16 cellular contexts compared by ENCODE assay signal in genomic region chr10:86960863-86961434, GRCh38. TPM values are rescaled to one million over a fixed set of nuclear protein-coding genes. Genes with fewer than 3 reads are reported as not detected.
DNase-seq lines count a peak whose midpoint lies in the region; ATAC-seq and TF ChIP-seq lines count a peak whose summit lies in the region.
"Had no signal": no experiment of that assay in that cellular context is flagged by ENCODE, and none has a peak within 500 bp of the region (broad histone marks: within the 10 kb centered on the region; RNA-seq: fewer than 3 reads in every experiment).

No MANE protein-coding gene starts in this region.

- CTCF ChIA-PET in activated CD4-positive, alpha-beta T cell treated with anti-CD3 and anti-CD28 coated beads for 36 hours (lab: Charles Lee): interaction anchor here (0.7 to 1.5 kb wide), 6 partner anchors 9 to 371 kb away, joined by 3 to 13 read pairs (median 4); no protein-coding TSS in a partner anchor
- CTCF ChIA-PET in RWPE1 (lab: Yijun Ruan, JAX): interaction anchor here (0.6 to 2.7 kb wide), 10 partner anchors 9 to 573 kb away, joined by 3 to 23 read pairs (median 6); partner anchors contain the start of gene ADIRF
- CTCF ChIA-PET in activated CD4-positive, alpha-beta T cell treated with anti-CD3 and anti-CD28 coated beads, Interleukin-2, amount 10 ng/mL, durations not matched to agents 7 days and 5 days (lab: Charles Lee): interaction anchor here (0.6 to 2.3 kb wide), 8 partner anchors 8 to 272 kb away, joined by 3 to 14 read pairs (median 4); no protein-coding TSS in a partner anchor

- no peaks in the 10 kb centered on the region for H3K9me3 Mint-ChIP-seq in activated CD4-positive, alpha-beta T cell treated with anti-CD3 and anti-CD28 coated beads for 36 hours (ENCODE audit: low read depth)
- H3K9me3 Mint-ChIP-seq in stimulated activated naive B cell treated with anti-CD40 and anti-IgM and Interleukin-4, amounts not matched to agents 10 μg/mL and 1 μg/mL and 100 μg/mL, for 72 hours: no peaks in the 10 kb centered on the region
- no peaks in the 10 kb centered on the region for H3K9me3 Mint-ChIP-seq in activated CD4-positive, alpha-beta T cell treated with anti-CD3 and anti-CD28 coated beads, Interleukin-2, amount 10 ng/mL, durations not matched to agents 7 days and 5 days
- H3K9me3 Mint-ChIP-seq: CD4-positive, CD25-positive, alpha-beta regulatory T cell; naive thymus-derived CD8-positive, alpha-beta T cell had no signal

- H3K9me3 ChIP-seq in right lobe of liver (no peaks in the 10 kb centered on the region), thoracic aorta (no peaks in the 10 kb centered on the region)
- H3K9me3 ChIP-seq: breast epithelium had no signal

- TF ChIP-seq POLR2A in right lobe of liver (IDR thresholded peaks at IDR 0.05): no peak

- H3K36me3 ChIP-seq in right lobe of liver (no peaks in the 10 kb centered on the region), thoracic aorta (no peaks in the 10 kb centered on the region)
- H3K36me3 ChIP-seq: breast epithelium had no signal

- POLR2A ChIA-PET in activated CD4-positive, alpha-beta T cell treated with anti-CD3 and anti-CD28 coated beads for 36 hours (lab: Charles Lee): no interaction called here
- POLR2A ChIA-PET in RWPE1 (lab: Yijun Ruan, JAX; ENCODE audit: low non-redundant PET): interaction anchor here (0.9 to 1.2 kb wide), 4 partner anchors 9 to 251 kb away, joined by 3 to 8 read pairs (median 4); partner anchors contain the start of gene BMPR1A
- POLR2A ChIA-PET in activated CD4-positive, alpha-beta T cell treated with anti-CD3 and anti-CD28 coated beads, Interleukin-2, amount 10 ng/mL, durations not matched to agents 7 days and 5 days (lab: Charles Lee): no interaction called here

- H3K27ac Mint-ChIP-seq in activated CD4-positive, alpha-beta T cell treated with anti-CD3 and anti-CD28 coated beads for 36 hours: no peak overlapping the region
- no peak overlapping the region for H3K27ac Mint-ChIP-seq in stimulated activated naive B cell treated with anti-CD40 and anti-IgM and Interleukin-4, amounts not matched to agents 10 μg/mL and 1 μg/mL and 100 μg/mL, for 72 hours
- H3K27ac Mint-ChIP-seq in activated CD4-positive, alpha-beta T cell treated with anti-CD3 and anti-CD28 coated beads, Interleukin-2, amount 10 ng/mL, durations not matched to agents 7 days and 5 days: no peak overlapping the region
- H3K27ac Mint-ChIP-seq: activated naive CD8-positive, alpha-beta T cell had no signal

- peak overlapping the region; percentile 83 for H3K27ac ChIP-seq in RWPE1
- H3K27ac ChIP-seq in right lobe of liver: no peak overlapping the region
- H3K27ac ChIP-seq in thoracic aorta: no peak overlapping the region
- H3K27ac ChIP-seq: 22Rv1 had no signal

- no peak for TF ChIP-seq CTCF in RWPE1 (conservative IDR thresholded peaks at IDR 0.05; ENCODE audit: low read depth)
- no peak for TF ChIP-seq CTCF in right lobe of liver (IDR thresholded peaks at IDR 0.05)
- TF ChIP-seq CTCF in thoracic aorta (IDR thresholded peaks at IDR 0.05): no peak

- DNase-seq in activated CD4-positive, alpha-beta T cell treated with anti-CD3 and anti-CD28 coated beads for 36 hours: peak; percentile 1
- no peak for DNase-seq in activated CD4-positive, alpha-beta T cell treated with anti-CD3 and anti-CD28 coated beads for 1 hour
- no peak for DNase-seq in RWPE1 (ENCODE audit: low spot score)
- DNase-seq in right lobe of liver: peak in 2 of 3 donors; percentile 28 to 36
- DNase-seq in thoracic aorta (ENCODE audit: low spot score): peak; percentile 1
- no peak for DNase-seq in NK-92 (lab: John Stamatoyannopoulos, UW; ENCODE audit: unreplicated experiment)
- no peak for DNase-seq in stimulated activated naive B cell treated with anti-CD40 and anti-IgM and Interleukin-4, amounts not matched to agents 10 μg/mL and 1 μg/mL and 100 μg/mL, for 72 hours
- DNase-seq in activated CD4-positive, alpha-beta T cell treated with anti-CD3 and anti-CD28 coated beads, Interleukin-2, amount 10 ng/mL, durations not matched to agents 7 days and 5 days: no peak
- DNase-seq: activated CD4-positive, alpha-beta T cell treated with anti-CD3 and anti-CD28 coated beads for 4 hours; NCI-H1105 treated with DMSO at 0.1 percent for 48 hours had no signal

- intact Hi-C loops in activated CD4-positive, alpha-beta T cell treated with anti-CD3 and anti-CD28 coated beads for 36 hours (cut with DNase I, micrococcal nuclease): loop anchor here (1.0 to 10.0 kb wide), 3 partner anchors 22 to 273 kb away; partner anchors contain the start of genes GLUD1 (in 1 of the 2) and SHLD2 (in 1 of the 2)
- intact Hi-C loops in right lobe of liver (cut with DNase I): no loop called here

- no peaks in the 10 kb centered on the region for H3K27me3 Mint-ChIP-seq in activated CD4-positive, alpha-beta T cell treated with anti-CD3 and anti-CD28 coated beads for 36 hours
- peaks cover 14 to 29% of the 10 kb centered on the region in 2 donors for H3K27me3 Mint-ChIP-seq in stimulated activated naive B cell treated with anti-CD40 and anti-IgM and Interleukin-4, amounts not matched to agents 10 μg/mL and 1 μg/mL and 100 μg/mL, for 72 hours
- H3K27me3 Mint-ChIP-seq in activated CD4-positive, alpha-beta T cell treated with anti-CD3 and anti-CD28 coated beads, Interleukin-2, amount 10 ng/mL, durations not matched to agents 7 days and 5 days: no peaks in the 10 kb centered on the region
- H3K27me3 Mint-ChIP-seq: activated naive CD8-positive, alpha-beta T cell; naive thymus-derived CD8-positive, alpha-beta T cell had no signal

- H3K4me3 ChIP-seq in right lobe of liver (no peak overlapping the region), thoracic aorta (no peak overlapping the region)

- H3K27me3 ChIP-seq in right lobe of liver: no peaks in the 10 kb centered on the region
- no peaks in the 10 kb centered on the region for H3K27me3 ChIP-seq in thoracic aorta (replicated peaks; ENCODE audit: insufficient read depth)
- H3K27me3 ChIP-seq: breast epithelium had no signal

- H3K36me3 Mint-ChIP-seq in activated CD4-positive, alpha-beta T cell treated with anti-CD3 and anti-CD28 coated beads for 36 hours (ENCODE audit: low read depth): no peaks in the 10 kb centered on the region
- no peaks in the 10 kb centered on the region for H3K36me3 Mint-ChIP-seq in stimulated activated naive B cell treated with anti-CD40 and anti-IgM and Interleukin-4, amounts not matched to agents 10 μg/mL and 1 μg/mL and 100 μg/mL, for 72 hours
- no peaks in the 10 kb centered on the region for H3K36me3 Mint-ChIP-seq in activated CD4-positive, alpha-beta T cell treated with anti-CD3 and anti-CD28 coated beads, Interleukin-2, amount 10 ng/mL, durations not matched to agents 7 days and 5 days (ENCODE audit: low read depth)
- H3K36me3 Mint-ChIP-seq: activated naive CD8-positive, alpha-beta T cell; CD4-positive, CD25-positive, alpha-beta regulatory T cell; naive thymus-derived CD8-positive, alpha-beta T cell had no signal

- no peak for ATAC-seq in activated CD4-positive, alpha-beta T cell treated with anti-CD3 and anti-CD28 coated beads for 36 hours
- ATAC-seq in right lobe of liver (no peak), thoracic aorta (ENCODE audit: insufficient number of reproducible peaks, low FRiP score, low read depth) (no peak)
- no peak for ATAC-seq in stimulated activated naive B cell treated with anti-CD40 and anti-IgM and Interleukin-4, amounts not matched to agents 10 μg/mL and 1 μg/mL and 100 μg/mL, for 72 hours (replicated peaks)

- no peak overlapping the region for H3K4me3 Mint-ChIP-seq in activated CD4-positive, alpha-beta T cell treated with anti-CD3 and anti-CD28 coated beads for 36 hours
- no peak overlapping the region for H3K4me3 Mint-ChIP-seq in stimulated activated naive B cell treated with anti-CD40 and anti-IgM and Interleukin-4, amounts not matched to agents 10 μg/mL and 1 μg/mL and 100 μg/mL, for 72 hours
- H3K4me3 Mint-ChIP-seq in activated CD4-positive, alpha-beta T cell treated with anti-CD3 and anti-CD28 coated beads, Interleukin-2, amount 10 ng/mL, durations not matched to agents 7 days and 5 days: no peak overlapping the region
- H3K4me3 Mint-ChIP-seq: activated naive CD8-positive, alpha-beta T cell; CD4-positive, CD25-positive, alpha-beta regulatory T cell; naive thymus-derived CD8-positive, alpha-beta T cell had no signal

- 30% methylated on average over 2 of the region's 9 CpGs for WGBS in right lobe of liver (ENCODE audit: insufficient coverage, low coverage, low lambda C conversion rate, missing lambda C conversion rate)

- peaks cover 5% of the 10 kb centered on the region for H3K4me1 Mint-ChIP-seq in activated CD4-positive, alpha-beta T cell treated with anti-CD3 and anti-CD28 coated beads for 36 hours
- H3K4me1 Mint-ChIP-seq in stimulated activated naive B cell treated with anti-CD40 and anti-IgM and Interleukin-4, amounts not matched to agents 10 μg/mL and 1 μg/mL and 100 μg/mL, for 72 hours: peaks cover 11 to 13% of the 10 kb centered on the region in 2 donors
- H3K4me1 Mint-ChIP-seq in activated CD4-positive, alpha-beta T cell treated with anti-CD3 and anti-CD28 coated beads, Interleukin-2, amount 10 ng/mL, durations not matched to agents 7 days and 5 days: peaks cover 7% of the 10 kb centered on the region

- H3K4me1 ChIP-seq in right lobe of liver (peaks cover 0 to 5% (median 2%) of the 10 kb centered on the region in 4 donors), thoracic aorta (ENCODE audit: control insufficient read depth in 1 of 2, low read depth in 2 of 2) (peaks cover 38 to 70% of the 10 kb centered on the region in 2 donors)

RNA-seq across cellular contexts. Expression of gene SNCG, which starts 2.5 kb away (rescaled TPM):
- not detected for total RNA-seq in activated CD4-positive, alpha-beta T cell treated with anti-CD3 and anti-CD28 coated beads for 36 hours
- 10 to 100 TPM in 2 of 6 experiments, 1 to 10 TPM in 4; 1.1 to 21.2 (median 2.2) TPM for total RNA-seq in right lobe of liver
- total RNA-seq in thoracic aorta: 100 to 1,000 TPM in 1 of 2 donors, 10 to 100 TPM in 1; 50.9 to 167 TPM
- not detected for total RNA-seq in activated CD4-positive, alpha-beta T cell treated with anti-CD3 and anti-CD28 coated beads, Interleukin-2, amount 10 ng/mL, durations not matched to agents 7 days and 5 days
- total RNA-seq: CD4-positive, CD25-positive, alpha-beta regulatory T cell had no signal

RNA-seq across cellular contexts. Expression of gene MMRN2, which starts 3.5 kb away (rescaled TPM):
- total RNA-seq in activated CD4-positive, alpha-beta T cell treated with anti-CD3 and anti-CD28 coated beads for 36 hours: not detected
- total RNA-seq in right lobe of liver: 10 to 100 TPM in 3 of 6 experiments, 1 to 10 TPM in 3; 6.2 to 11.8 (median 9.1) TPM
- 10 to 100 TPM; 49.4 to 55.0 TPM for total RNA-seq in thoracic aorta
- not detected for total RNA-seq in activated CD4-positive, alpha-beta T cell treated with anti-CD3 and anti-CD28 coated beads, Interleukin-2, amount 10 ng/mL, durations not matched to agents 7 days and 5 days

RNA-seq across cellular contexts. Expression of gene ADIRF, which starts 7.3 kb away (rescaled TPM):
- total RNA-seq in activated CD4-positive, alpha-beta T cell treated with anti-CD3 and anti-CD28 coated beads for 36 hours: not detected
- 10 to 100 TPM; 11.1 to 77.6 (median 28.6) TPM for total RNA-seq in right lobe of liver
- 100 to 1,000 TPM; 318 to 644 TPM for total RNA-seq in thoracic aorta
- not detected for total RNA-seq in activated CD4-positive, alpha-beta T cell treated with anti-CD3 and anti-CD28 coated beads, Interleukin-2, amount 10 ng/mL, durations not matched to agents 7 days and 5 days
- total RNA-seq: CD4-positive, CD25-positive, alpha-beta regulatory T cell; naive thymus-derived CD8-positive, alpha-beta T cell had no signal

RNA-seq across cellular contexts. Expression of gene FAM25A, which starts 59.1 kb away (rescaled TPM):
- not detected for total RNA-seq in activated CD4-positive, alpha-beta T cell treated with anti-CD3 and anti-CD28 coated beads for 36 hours
- total RNA-seq in right lobe of liver (not detected), thoracic aorta (not detected)
- total RNA-seq in activated CD4-positive, alpha-beta T cell treated with anti-CD3 and anti-CD28 coated beads, Interleukin-2, amount 10 ng/mL, durations not matched to agents 7 days and 5 days: not detected
- total RNA-seq: breast epithelium; CD4-positive, CD25-positive, alpha-beta regulatory T cell; naive thymus-derived CD8-positive, alpha-beta T cell; temporal lobe had no signal

Comparison
In these comparisons a context has a peak if more than half of its experiments do, and no peak if none do; other contexts are left out.
1. DNase-seq: peak in activated CD4-positive, alpha-beta T cell treated with anti-CD3 and anti-CD28 coated beads for 36 hours (single experiment), right lobe of liver (2 of 3) and thoracic aorta (single experiment); none in activated CD4-positive, alpha-beta T cell treated with anti-CD3 and anti-CD28 coated beads for 1 hour (single experiment), RWPE1 (single experiment), NK-92 (single experiment), stimulated activated naive B cell treated with anti-CD40 and anti-IgM and Interleukin-4, amounts not matched to agents 10 μg/mL and 1 μg/mL and 100 μg/mL, for 72 hours (single experiment) and activated CD4-positive, alpha-beta T cell treated with anti-CD3 and anti-CD28 coated beads, Interleukin-2, amount 10 ng/mL, durations not matched to agents 7 days and 5 days (single experiment).
2. RNA of gene MMRN2, which starts 3.5 kb away (total RNA-seq): 49.4 to 55.0 TPM in thoracic aorta and 6.2 to 11.8 TPM in right lobe of liver; not detected in activated CD4-positive, alpha-beta T cell treated with anti-CD3 and anti-CD28 coated beads for 36 hours and not detected in activated CD4-positive, alpha-beta T cell treated with anti-CD3 and anti-CD28 coated beads, Interleukin-2, amount 10 ng/mL, durations not matched to agents 7 days and 5 days; every median in the first group is over 4 times any median in the second.
3. RNA of gene ADIRF, which starts 7.3 kb away (total RNA-seq): 318 to 644 TPM in thoracic aorta and 11.1 to 77.6 TPM in right lobe of liver; not detected in activated CD4-positive, alpha-beta T cell treated with anti-CD3 and anti-CD28 coated beads for 36 hours and not detected in activated CD4-positive, alpha-beta T cell treated with anti-CD3 and anti-CD28 coated beads, Interleukin-2, amount 10 ng/mL, durations not matched to agents 7 days and 5 days; every median in the first group is over 10 times any median in the second.
4. intact Hi-C loops: an anchor here in activated CD4-positive, alpha-beta T cell treated with anti-CD3 and anti-CD28 coated beads for 36 hours (1.0 to 10.0 kb wide); none called in right lobe of liver.